In the genomic region with DNA sequence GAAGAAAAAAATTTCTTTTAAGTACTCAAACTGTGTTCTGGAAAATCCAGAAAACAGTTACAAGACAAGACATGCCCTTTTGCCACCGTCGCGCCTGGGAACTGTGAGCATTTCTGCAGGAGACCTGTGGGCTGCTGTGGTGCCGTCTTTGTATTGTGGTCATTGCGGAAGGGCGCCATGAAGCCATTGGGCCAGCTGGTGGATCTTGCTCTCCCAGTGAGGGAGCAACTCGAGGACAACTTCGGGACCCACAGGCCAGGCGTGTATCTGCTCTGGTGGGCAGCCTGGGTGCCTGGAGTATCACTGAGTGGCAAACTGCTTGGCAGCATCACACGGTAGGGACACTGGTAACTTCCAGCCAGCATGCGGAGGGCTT, we compare ENCODE assay signal across 14 cellular contexts. TPM values are rescaled to one million over a fixed set of nuclear protein-coding genes. Genes with fewer than 3 reads are reported as not detected.
DNase-seq lines count a peak whose midpoint lies in the region; TF ChIP-seq lines count a peak whose summit lies in the region.
"Had no signal": no experiment of that assay in that cellular context is flagged by ENCODE, and none has a peak within 500 bp of the region (broad histone marks: within the 10 kb centered on the region; RNA-seq: fewer than 3 reads in every experiment).

No MANE protein-coding gene starts in this region.

- H3K36me3 Mint-ChIP-seq in T-helper 1 cell treated with Interleukin-12 subunit alpha and Interleukin-12 subunit beta and Interleukin-4 antibody, amounts not matched to agents 30 μg/mL and 1 μg/mL, for 36 hours (ENCODE audit: low read depth) = peaks cover 3% of the 10 kb centered on the region

- no peaks in the 10 kb centered on the region for H4K20me1 ChIP-seq in OCI-LY3 (ENCODE audit: insufficient read depth, low read length)

- peak overlapping the region; percentile 93; the same call in 1 of the 2 replicates for H3K4me2 ChIP-seq in OCI-LY3 (ENCODE audit: low read length)

- H2AFZ ChIP-seq in OCI-LY3 (ENCODE audit: low read depth, low read length) = no peak overlapping the region; the same call in 1 of the 2 replicates

- H3K36me3 ChIP-seq in OCI-LY3 (replicated peaks; ENCODE audit: low read depth, low read length) = no peaks in the 10 kb centered on the region
- no peaks in the 10 kb centered on the region for H3K36me3 ChIP-seq in colonic mucosa
- H3K36me3 ChIP-seq in esophagus muscularis mucosa = no peaks in the 10 kb centered on the region
- H3K36me3 ChIP-seq in H7 (replicated peaks; ENCODE audit: control insufficient read depth, insufficient read depth, low read length) = no peaks in the 10 kb centered on the region
- H3K36me3 ChIP-seq: brain microvascular endothelial cell had no signal

- H3K4me3 Mint-ChIP-seq in T-helper 1 cell treated with Interleukin-12 subunit alpha and Interleukin-12 subunit beta and Interleukin-4 antibody, amounts not matched to agents 30 μg/mL and 1 μg/mL, for 36 hours = peak overlapping the region; percentile 10

- no peaks in the 10 kb centered on the region for H3K9me3 Mint-ChIP-seq in T-helper 1 cell treated with Interleukin-12 subunit alpha and Interleukin-12 subunit beta and Interleukin-4 antibody, amounts not matched to agents 30 μg/mL and 1 μg/mL, for 36 hours

- no peak for TF ChIP-seq EP300 in esophagus muscularis mucosa (IDR thresholded peaks at IDR 0.05)

- no peak for DNase-seq in T-helper 1 cell
- no peak for DNase-seq in colonic mucosa
- DNase-seq in esophagus muscularis mucosa (ENCODE audit: extremely low spot score) = no peak
- no peak for DNase-seq in SW 1271 (lab: John Stamatoyannopoulos, UW)
- DNase-seq in H7 = no peak
- DNase-seq: brain microvascular endothelial cell, GM23248, NCI-H2029 treated with DMSO at 0.1 percent for 48 hours, trophoblast cell had no signal

- H3K27me3 Mint-ChIP-seq in T-helper 1 cell treated with Interleukin-12 subunit alpha and Interleukin-12 subunit beta and Interleukin-4 antibody, amounts not matched to agents 30 μg/mL and 1 μg/mL, for 36 hours (ENCODE audit: low read depth) = no peaks in the 10 kb centered on the region

- H3K27me3 ChIP-seq in OCI-LY3 (ENCODE audit: low read depth, low read length) (peaks cover 5% of the 10 kb centered on the region; the same call in 1 of the 2 replicates), colonic mucosa (no peaks in the 10 kb centered on the region), esophagus muscularis mucosa (peaks cover 0 to 8% (median 0%) of the 10 kb centered on the region in 4 donors), H7 (ENCODE audit: control insufficient read depth, insufficient read depth, low read length) (peaks cover 12% of the 10 kb centered on the region; the same call in 1 of the 2 replicates)
- H3K27me3 ChIP-seq: brain microvascular endothelial cell had no signal

- no peak for TF ChIP-seq CTCF in OCI-LY3 (IDR thresholded peaks at IDR 0.05; ENCODE audit: low read depth, low read length)
- no peak for TF ChIP-seq CTCF in colonic mucosa (IDR thresholded peaks at IDR 0.05)
- no peak for TF ChIP-seq CTCF in esophagus muscularis mucosa (IDR thresholded peaks at IDR 0.05)

- H3K4me3 ChIP-seq in OCI-LY3 (ENCODE audit: low read length) (no peak overlapping the region), colonic mucosa (no peak overlapping the region), skin epidermis (no peak overlapping the region), esophagus muscularis mucosa (no peak overlapping the region), H7 (ENCODE audit: insufficient read depth, low read depth, low read length) (no peak overlapping the region)
- H3K4me3 ChIP-seq: GM23248, mucosa of descending colon had no signal

- H3K9me3 ChIP-seq in OCI-LY3 (ENCODE audit: insufficient read depth, low read length) (no peaks in the 10 kb centered on the region), colonic mucosa (no peaks in the 10 kb centered on the region), esophagus muscularis mucosa (no peaks in the 10 kb centered on the region)
- H3K9me3 ChIP-seq: mucosa of descending colon had no signal

- H3K4me1 ChIP-seq in OCI-LY3 (ENCODE audit: low read length) (peaks cover 38% of the 10 kb centered on the region), colonic mucosa (no peaks in the 10 kb centered on the region), esophagus muscularis mucosa (peaks cover 5 to 23% (median 18%) of the 10 kb centered on the region in 4 donors)

- H3K4me1 Mint-ChIP-seq in T-helper 1 cell treated with Interleukin-12 subunit alpha and Interleukin-12 subunit beta and Interleukin-4 antibody, amounts not matched to agents 30 μg/mL and 1 μg/mL, for 36 hours (ENCODE audit: low read depth) = peaks cover 45% of the 10 kb centered on the region

- H3K9ac ChIP-seq in OCI-LY3 (ENCODE audit: low read length) = no peak overlapping the region
- H3K9ac ChIP-seq in colonic mucosa (ENCODE audit: low read depth in 2 of 2, low read length in 2 of 2) = no peak overlapping the region
- H3K9ac ChIP-seq: GM23248 had no signal

- H3K79me2 ChIP-seq in OCI-LY3 (ENCODE audit: low read length) = no peaks in the 10 kb centered on the region

- H3K27ac ChIP-seq in OCI-LY3 (ENCODE audit: low read length) (no peak overlapping the region), colonic mucosa (peak overlapping the region; percentile 53), skin epidermis (peak overlapping the region in 19 of 21 experiments; percentile 27 to 94 (median 67)), esophagus muscularis mucosa (replicated peaks in 1 of 4) (no peak overlapping the region)
- H3K27ac ChIP-seq: 22Rv1, brain microvascular endothelial cell, GM23248 had no signal

- intact Hi-C loops in colonic mucosa (cut with DNase I) = no loop called here
- intact Hi-C loops in esophagus muscularis mucosa (cut with DNase I) = no loop called here

- 85% methylated on average over 11 of the region's 11 CpGs for WGBS in esophagus muscularis mucosa

- TF ChIP-seq POLR2A in esophagus muscularis mucosa (IDR thresholded peaks at IDR 0.05; ENCODE audit: low read depth) = no peak

- peak overlapping the region; percentile 86 for H3K27ac Mint-ChIP-seq in T-helper 1 cell treated with Interleukin-12 subunit alpha and Interleukin-12 subunit beta and Interleukin-4 antibody, amounts not matched to agents 30 μg/mL and 1 μg/mL, for 36 hours

RNA-seq across cellular contexts. Expression of gene THEMIS2, which starts 3.8 kb away (rescaled TPM):
- 10 to 100 TPM in 1 of 2 donors, 1 to 10 TPM in 1; 6.8 to 12.6 TPM for total RNA-seq in colonic mucosa
- 10 to 100 TPM in 3 of 4 donors, 1 to 10 TPM in 1; 9.6 to 36.4 (median 24.6) TPM for total RNA-seq in esophagus muscularis mucosa
- total RNA-seq in H7 (2014; rRNA removed; shearing (Covaris generic)) = 27.5 and 38.7 TPM in 2 replicates

RNA-seq across cellular contexts. Expression of gene PPP1R8, which starts 38.0 kb away (rescaled TPM):
- total RNA-seq in colonic mucosa (10 to 100 TPM; 31.8 to 39.2 TPM), esophagus muscularis mucosa (10 to 100 TPM; 33.2 to 51.6 (median 42.0) TPM)
- total RNA-seq in H7 (2014; rRNA removed; shearing (Covaris generic)) = 83.0 and 95.3 TPM in 2 replicates

RNA-seq across cellular contexts. Expression of gene RPA2, which starts 45.8 kb away (rescaled TPM):
- total RNA-seq in colonic mucosa (10 to 100 TPM; 14.3 to 30.7 TPM), esophagus muscularis mucosa (10 to 100 TPM; 21.2 to 41.5 (median 30.6) TPM)
- 99.0 and 107 TPM in 2 replicates for total RNA-seq in H7 (2014; rRNA removed; shearing (Covaris generic))

Comparison
In these comparisons a context has a peak if more than half of its experiments do, and no peak if none do; other contexts are left out.
1. H3K27ac ChIP-seq: peak in colonic mucosa (single experiment) and skin epidermis (19 of 21); none in OCI-LY3 (single experiment) and esophagus muscularis mucosa (0 of 4).